In the genomic region with DNA sequence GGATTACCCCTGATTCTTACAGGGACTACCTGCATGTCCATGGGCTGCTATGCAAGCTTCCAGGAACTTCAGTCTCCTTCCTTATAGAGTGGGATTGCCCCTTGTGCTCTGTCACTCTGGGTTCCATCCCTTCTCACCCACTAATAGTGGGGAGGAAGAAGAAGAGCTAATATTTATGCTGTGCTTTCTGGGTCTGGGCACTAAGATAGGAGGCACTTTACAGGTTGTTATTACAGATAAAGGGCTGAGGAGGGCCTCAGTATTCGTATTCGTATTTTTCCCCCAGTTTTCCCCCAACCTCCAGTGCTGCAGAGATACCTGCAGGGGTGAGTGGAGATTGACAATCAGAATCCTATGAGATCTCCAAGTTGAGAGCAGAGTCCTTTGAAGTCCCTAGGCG, we compare ENCODE assay signal across 35 cellular contexts.
"Had no signal": no experiment of that assay in that cellular context is flagged by ENCODE, and none has a peak within 500 bp of the region (broad histone marks: within the 10 kb centered on the region; RNA-seq: fewer than 3 reads in every experiment).

No MANE protein-coding gene starts in this region.

- H3K27me3 ChIP-seq: adrenal gland, body of pancreas, breast epithelium had no signal

- H3K9me3 Mint-ChIP-seq: activated B cell treated with CpG ODN at 0.5 μM for 24 hours; activated CD4-positive, alpha-beta memory T cell treated with anti-CD3 and anti-CD28 coated beads for 36 hours; activated CD4-positive, alpha-beta T cell treated with anti-CD3 and anti-CD28 coated beads, Interleukin-2, amount 10 ng/mL, durations not matched to agents 24 days and 14 days; activated CD8-positive, alpha-beta T cell treated with anti-CD3 and anti-CD28 coated beads for 36 hours; activated naive CD4-positive, alpha-beta T cell treated with anti-CD3 and anti-CD28 coated beads for 36 hours; activated naive CD4-positive, alpha-beta T cell treated with anti-CD3 and anti-CD28 coated beads, Interleukin-2, amount 50 U/mL, for 24 hours; activated naive CD8-positive, alpha-beta T cell treated with anti-CD3 and anti-CD28 coated beads for 36 hours; activated T-cell treated with anti-CD3 and anti-CD28 coated beads, Interleukin-2, amount 50 U/mL, for 4 hours; activated T-cell treated with anti-CD3 and anti-CD28 coated beads, Interleukin-2, amount 50 U/mL, for 72 hours; activated T-helper 1 cell treated with anti-CD3 and anti-CD28 coated beads, Interleukin-12 subunit alpha, Interleukin-12 subunit beta, Interleukin-2, Interleukin-4 antibody, amounts not matched to agents 30 ng/mL and 10 ng/mL and 1 ng/mL, durations not matched to agents 14 hours and 24 hours and 36 hours; activated T-helper 17 cell treated with anti-CD3 and anti-CD28 coated beads, Interleukin-2, amount 50 U/mL, for 72 hours; T-helper 1 cell treated with Interleukin-12 subunit alpha and Interleukin-12 subunit beta and Interleukin-4 antibody, amounts not matched to agents 30 μg/mL and 1 μg/mL, for 36 hours; T-helper 2 cell treated with Interferon-gamma antibody and Interleukin-4, amounts not matched to agents 5 μg/mL and 100 μg/mL, for 36 hours had no signal

- H3K27ac ChIP-seq: adrenal gland, body of pancreas, brain microvascular endothelial cell, breast epithelium, VCaP had no signal

- H3K27ac Mint-ChIP-seq: activated B cell treated with CpG ODN at 0.5 μM for 24 hours; activated CD4-positive, alpha-beta memory T cell treated with anti-CD3 and anti-CD28 coated beads for 36 hours; activated CD4-positive, alpha-beta T cell treated with anti-CD3 and anti-CD28 coated beads, Interleukin-2, amount 10 ng/mL, durations not matched to agents 24 days and 14 days; activated CD8-positive, alpha-beta T cell treated with anti-CD3 and anti-CD28 coated beads for 36 hours; activated naive CD4-positive, alpha-beta T cell treated with anti-CD3 and anti-CD28 coated beads for 36 hours; activated naive CD8-positive, alpha-beta T cell treated with anti-CD3 and anti-CD28 coated beads for 36 hours; activated T-cell treated with anti-CD3 and anti-CD28 coated beads, Interleukin-2, amount 50 U/mL, for 72 hours; activated T-helper 1 cell treated with anti-CD3 and anti-CD28 coated beads, Interleukin-12 subunit alpha, Interleukin-12 subunit beta, Interleukin-2, Interleukin-4 antibody, amounts not matched to agents 30 ng/mL and 10 ng/mL and 1 ng/mL, durations not matched to agents 14 hours and 24 hours and 36 hours; activated T-helper 17 cell treated with anti-CD3 and anti-CD28 coated beads, Interleukin-2, amount 50 U/mL, for 72 hours; T-helper 1 cell treated with Interleukin-12 subunit alpha and Interleukin-12 subunit beta and Interleukin-4 antibody, amounts not matched to agents 30 μg/mL and 1 μg/mL, for 36 hours; T-helper 2 cell treated with Interferon-gamma antibody and Interleukin-4, amounts not matched to agents 5 μg/mL and 100 μg/mL, for 36 hours had no signal

- DNase-seq: activated B cell treated with CpG ODN at 0.5 μM for 24 hours; activated CD4-positive, alpha-beta memory T cell treated with anti-CD3 and anti-CD28 coated beads for 36 hours; activated CD4-positive, alpha-beta T cell treated with anti-CD3 and anti-CD28 coated beads for 4 hours; activated CD4-positive, alpha-beta T cell treated with anti-CD3 and anti-CD28 coated beads, Interleukin-2, amount 10 ng/mL, durations not matched to agents 24 days and 14 days; activated CD4-positive, alpha-beta T cell treated with anti-CD3 and anti-CD28 coated beads, Interleukin-2, amount 50 U/mL, for 1 hour; activated CD4-positive, alpha-beta T cell treated with anti-CD3 and anti-CD28 coated beads, Interleukin-2, amount 50 U/mL, for 4 hours; activated CD4-positive, CD25-positive, alpha-beta regulatory T cell treated with anti-CD3 and anti-CD28 coated beads, Interleukin-2, amount 50 U/mL, for 72 hours; activated CD8-positive, alpha-beta memory T cell treated with anti-CD3 and anti-CD28 coated beads, Interleukin-2, amount 50 U/mL, for 4 hours; activated CD8-positive, alpha-beta T cell treated with anti-CD3 and anti-CD28 coated beads for 36 hours; activated effector memory CD4-positive, alpha-beta T cell treated with anti-CD3 and anti-CD28 coated beads, Interleukin-2, amount 50 U/mL, for 16 hours; activated gamma-delta T cell treated with Interleukin-2 at 50 U/mL for 16 hours; activated naive CD4-positive, alpha-beta T cell; activated naive CD4-positive, alpha-beta T cell treated with anti-CD3 and anti-CD28 coated beads for 36 hours; activated naive CD8-positive, alpha-beta T cell treated with anti-CD3 and anti-CD28 coated beads for 36 hours; activated T-cell treated with anti-CD3 and anti-CD28 coated beads for 4 hours; activated T-cell treated with anti-CD3 and anti-CD28 coated beads, Interleukin-2, amount 50 U/mL, for 1 hour; activated T-cell treated with anti-CD3 and anti-CD28 coated beads, Interleukin-2, amount 50 U/mL, for 4 hours; activated T-cell treated with anti-CD3 and anti-CD28 coated beads, Interleukin-2, amount 50 U/mL, for 72 hours; adrenal gland; amniotic stem cell; body of pancreas; brain microvascular endothelial cell; central memory CD4-positive, alpha-beta T cell; T-helper 1 cell; T-helper 2 cell; T-helper 9 cell had no signal

- H3K36me3 ChIP-seq: adrenal gland, brain microvascular endothelial cell, breast epithelium had no signal

- H3K27me3 Mint-ChIP-seq: activated B cell treated with CpG ODN at 0.5 μM for 24 hours; activated CD4-positive, alpha-beta memory T cell treated with anti-CD3 and anti-CD28 coated beads for 36 hours; activated CD8-positive, alpha-beta T cell treated with anti-CD3 and anti-CD28 coated beads for 36 hours; activated naive CD4-positive, alpha-beta T cell treated with anti-CD3 and anti-CD28 coated beads, Interleukin-2, amount 50 U/mL, for 24 hours; activated naive CD8-positive, alpha-beta T cell treated with anti-CD3 and anti-CD28 coated beads for 36 hours; activated T-helper 17 cell treated with anti-CD3 and anti-CD28 coated beads, Interleukin-2, amount 50 U/mL, for 72 hours had no signal

- H3K4me1 ChIP-seq: adrenal gland, body of pancreas, breast epithelium had no signal

- H3K4me3 Mint-ChIP-seq: activated B cell treated with CpG ODN at 0.5 μM for 24 hours; activated CD4-positive, alpha-beta memory T cell treated with anti-CD3 and anti-CD28 coated beads for 36 hours; activated CD4-positive, alpha-beta T cell treated with anti-CD3 and anti-CD28 coated beads, Interleukin-2, amount 10 ng/mL, durations not matched to agents 24 days and 14 days; activated CD8-positive, alpha-beta T cell treated with anti-CD3 and anti-CD28 coated beads for 36 hours; activated naive CD4-positive, alpha-beta T cell treated with anti-CD3 and anti-CD28 coated beads for 36 hours; activated naive CD4-positive, alpha-beta T cell treated with anti-CD3 and anti-CD28 coated beads, Interleukin-2, amount 50 U/mL, for 24 hours; activated naive CD8-positive, alpha-beta T cell treated with anti-CD3 and anti-CD28 coated beads for 36 hours; activated T-cell treated with anti-CD3 and anti-CD28 coated beads, Interleukin-2, amount 50 U/mL, for 4 hours; activated T-cell treated with anti-CD3 and anti-CD28 coated beads, Interleukin-2, amount 50 U/mL, for 72 hours; activated T-helper 1 cell treated with anti-CD3 and anti-CD28 coated beads, Interleukin-12 subunit alpha, Interleukin-12 subunit beta, Interleukin-2, Interleukin-4 antibody, amounts not matched to agents 30 ng/mL and 10 ng/mL and 1 ng/mL, durations not matched to agents 14 hours and 24 hours and 36 hours; activated T-helper 17 cell treated with anti-CD3 and anti-CD28 coated beads, Interleukin-2, amount 50 U/mL, for 72 hours; T-helper 1 cell treated with Interleukin-12 subunit alpha and Interleukin-12 subunit beta and Interleukin-4 antibody, amounts not matched to agents 30 μg/mL and 1 μg/mL, for 36 hours; T-helper 2 cell treated with Interferon-gamma antibody and Interleukin-4, amounts not matched to agents 5 μg/mL and 100 μg/mL, for 36 hours had no signal

- H3K4me3 ChIP-seq: adrenal gland, body of pancreas, breast epithelium had no signal

- FAIRE-seq: astrocyte, TTC549 had no signal

- H3K4me1 Mint-ChIP-seq: activated B cell treated with CpG ODN at 0.5 μM for 24 hours; activated CD4-positive, alpha-beta T cell treated with anti-CD3 and anti-CD28 coated beads, Interleukin-2, amount 10 ng/mL, durations not matched to agents 24 days and 14 days; activated naive CD4-positive, alpha-beta T cell treated with anti-CD3 and anti-CD28 coated beads, Interleukin-2, amount 50 U/mL, for 24 hours; activated naive CD8-positive, alpha-beta T cell treated with anti-CD3 and anti-CD28 coated beads for 36 hours; activated T-helper 17 cell treated with anti-CD3 and anti-CD28 coated beads, Interleukin-2, amount 50 U/mL, for 72 hours had no signal

- ATAC-seq: activated CD8-positive, alpha-beta T cell treated with anti-CD3 and anti-CD28 coated beads for 36 hours; activated T-cell treated with anti-CD3 and anti-CD28 coated beads, Interleukin-2, amount 50 U/mL, for 4 hours; activated T-cell treated with anti-CD3 and anti-CD28 coated beads, Interleukin-2, amount 50 U/mL, for 72 hours; activated T-helper 17 cell treated with anti-CD3 and anti-CD28 coated beads, Interleukin-2, amount 50 U/mL, for 72 hours; body of pancreas had no signal

- H3K36me3 Mint-ChIP-seq: activated CD4-positive, alpha-beta memory T cell treated with anti-CD3 and anti-CD28 coated beads for 36 hours; activated naive CD4-positive, alpha-beta T cell treated with anti-CD3 and anti-CD28 coated beads, Interleukin-2, amount 50 U/mL, for 24 hours; activated naive CD8-positive, alpha-beta T cell treated with anti-CD3 and anti-CD28 coated beads for 36 hours had no signal

- H3K9me3 ChIP-seq: adrenal gland, body of pancreas, breast epithelium had no signal
